ENCODE assay signal across 8 cellular contexts in the genomic region with DNA sequence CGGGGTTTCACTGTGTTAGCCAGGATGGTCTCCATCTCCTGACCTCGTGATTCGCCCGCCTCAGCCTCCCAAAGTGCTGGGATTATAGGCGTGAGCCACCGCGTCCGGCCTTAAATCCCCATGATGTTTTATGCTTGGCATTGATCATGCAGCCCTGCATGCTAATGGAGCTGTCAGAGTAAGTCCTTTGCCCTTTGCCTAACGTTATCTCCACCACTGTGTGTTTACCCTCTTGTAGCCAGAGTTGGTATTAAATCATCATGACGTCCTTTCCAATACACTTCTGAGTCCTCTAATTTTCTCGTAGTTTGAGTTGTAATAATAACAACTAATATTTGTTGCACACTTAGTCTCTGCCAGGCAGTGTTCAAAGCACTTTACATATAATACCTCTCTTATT.
"Had no signal": no experiment of that assay in that cellular context is flagged by ENCODE, and none has a peak within 500 bp of the region (broad histone marks: within the 10 kb centered on the region; RNA-seq: fewer than 3 reads in every experiment).

No MANE protein-coding gene starts in this region.

- ATAC-seq: HCT116, K562 had no signal

- DNase-seq: GM23248, GOT3, H7, HFFc6, IMR-90, KG1 had no signal
